Comparison of ENCODE assay signal across 20 cellular contexts in the genomic region with DNA sequence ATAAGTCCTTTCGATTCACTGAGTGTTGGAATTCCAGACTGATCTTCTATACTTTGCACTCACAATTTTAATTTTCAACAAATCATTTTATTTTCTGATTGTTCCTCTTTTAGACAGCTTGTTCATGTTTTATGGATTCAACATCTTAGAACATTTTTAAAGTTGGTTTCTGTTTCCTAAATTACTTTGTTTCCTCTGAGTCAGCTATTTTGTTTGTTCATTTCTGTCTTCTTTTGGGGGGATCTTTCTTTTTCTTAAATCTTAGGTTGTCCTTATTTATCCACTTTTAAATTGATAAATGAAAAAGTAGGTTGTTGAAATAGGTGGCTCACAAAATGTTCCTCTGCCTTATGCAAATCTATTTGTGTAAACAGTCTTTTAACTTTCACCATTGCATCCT.
DNase-seq lines count a peak whose midpoint lies in the region; ATAC-seq, FAIRE-seq and TF ChIP-seq lines count a peak whose summit lies in the region.
"Had no signal": no experiment of that assay in that cellular context is flagged by ENCODE, and none has a peak within 500 bp of the region (broad histone marks: within the 10 kb centered on the region; RNA-seq: fewer than 3 reads in every experiment).

No MANE protein-coding gene starts in this region.

- no peak overlapping the region for H3K4me3 Mint-ChIP-seq in activated T-helper 17 cell treated with anti-CD3 and anti-CD28 coated beads, Interleukin-2, amount 50 U/mL, for 72 hours
- H3K4me3 Mint-ChIP-seq in mesothelial cell of epicardium: no peak overlapping the region
- H3K4me3 Mint-ChIP-seq: CD4-positive, alpha-beta T cell; CD8-positive, alpha-beta T cell had no signal

- H3K36me3 ChIP-seq in HepG2 (replicated peaks in 1 of 2; ENCODE audit: control insufficient read depth in 1 of 2, insufficient read depth in 2 of 2, low read length in 2 of 2): no peaks in the 10 kb centered on the region
- no peaks in the 10 kb centered on the region for H3K36me3 ChIP-seq in right lobe of liver
- H3K36me3 ChIP-seq in IMR-90 (ENCODE audit: control insufficient read depth, insufficient read depth, low read length): no peaks in the 10 kb centered on the region
- H3K36me3 ChIP-seq: BE2C, BLaER1 had no signal

- H3K27me3 ChIP-seq in HepG2 (ENCODE audit: control insufficient read depth in 1 of 2, insufficient read depth in 2 of 2, low read length in 2 of 2) (no peaks in the 10 kb centered on the region), right lobe of liver (no peaks in the 10 kb centered on the region), IMR-90 (ENCODE audit: control insufficient read depth, insufficient read depth, low read length) (no peaks in the 10 kb centered on the region)
- H3K27me3 ChIP-seq: BE2C, BLaER1 had no signal

- CTCF ChIA-PET in HepG2 (lab: Yijun Ruan, JAX; ENCODE audit: low intra/inter-chr PET ratio, low total read pairs) (no interaction called here), IMR-90 (lab: Yijun Ruan, JAX) (no interaction called here)

- WGBS in HepG2 (ENCODE audit: low lambda C conversion rate): 0% methylated on average over 1 of the region's 1 CpG
- 0% methylated on average over 1 of the region's 1 CpG for WGBS in right lobe of liver (ENCODE audit: insufficient coverage, low coverage, low lambda C conversion rate, missing lambda C conversion rate)
- no CpG with 5 or more reads among the region's 1 CpG for WGBS in IMR-90 (ENCODE audit: extremely low coverage in 2 of 2, insufficient read length in 1 of 2), 2 experiments

- TF ChIP-seq POLR2A in HepG2 (IDR thresholded peaks at IDR 0.05; ENCODE audit: insufficient read depth in 1 of 2, low read depth in 2 of 2, low read length in 2 of 2) (no peak), right lobe of liver (IDR thresholded peaks at IDR 0.05) (no peak), IMR-90 (IDR thresholded peaks at IDR 0.05; ENCODE audit: low read depth, low read length) (no peak)

- H4K91ac ChIP-seq in IMR-90 (ENCODE audit: insufficient read depth, low read depth, low read length): no peak overlapping the region

- no peak for TF ChIP-seq RAD21 in HepG2 (CRISPR knock-in tag; IDR thresholded peaks at IDR 0.05)
- TF ChIP-seq RAD21 in IMR-90 (IDR thresholded peaks at IDR 0.05; ENCODE audit: low read length): no peak

- TF ChIP-seq EP300 in HepG2 (IDR thresholded peaks at IDR 0.05; ENCODE audit: low read depth in 2 of 2, low read length in 2 of 2) (no peak), HepG2 (CRISPR knock-in tag; IDR thresholded peaks at IDR 0.05; ENCODE audit: borderline replicate concordance) (no peak)

- H3K4me1 ChIP-seq in HepG2 (ENCODE audit: insufficient read depth, low read length) (no peaks in the 10 kb centered on the region), right lobe of liver (no peaks in the 10 kb centered on the region), IMR-90 (ENCODE audit: control insufficient read depth, insufficient read depth, low read length) (no peaks in the 10 kb centered on the region)
- H3K4me1 ChIP-seq: BE2C, BLaER1, Caco-2 had no signal

- dilution Hi-C loops in IMR-90 (cut with HindIII; ENCODE audit: low sequenced_read_pairs, unreplicated experiment): no loop called here

- no peak overlapping the region for H2BK120ac ChIP-seq in IMR-90 (ENCODE audit: low read depth, low read length)

- no peak for TF ChIP-seq CTCF in HepG2 (CRISPR knock-in tag; IDR thresholded peaks at IDR 0.05)
- TF ChIP-seq CTCF in right lobe of liver (IDR thresholded peaks at IDR 0.05): no peak
- TF ChIP-seq CTCF in IMR-90 (conservative IDR thresholded peaks at IDR 0.05; ENCODE audit: low read depth, low read length): no peak
- TF ChIP-seq CTCF in mesothelial cell of epicardium (IDR thresholded peaks at IDR 0.05; ENCODE audit: unreplicated experiment): no peak

- no peak overlapping the region for H3K4me2 ChIP-seq in HepG2 (ENCODE audit: low read depth, low read length)
- no peak overlapping the region for H3K4me2 ChIP-seq in IMR-90 (ENCODE audit: low read depth, low read length)
- H3K4me2 ChIP-seq: BLaER1 had no signal

- H3K18ac ChIP-seq in IMR-90 (ENCODE audit: low read depth, low read length): no peak overlapping the region

- H4K20me1 ChIP-seq in HepG2 (ENCODE audit: insufficient read depth, low read length): no peaks in the 10 kb centered on the region
- H4K20me1 ChIP-seq in IMR-90 (ENCODE audit: insufficient read depth, low read length): no peaks in the 10 kb centered on the region
- H4K20me1 ChIP-seq: BLaER1 had no signal

- no peak for DNase-seq in HepG2 (ENCODE audit: low spot score)
- no peak for DNase-seq in right lobe of liver
- DNase-seq in IMR-90: no peak
- no peak for DNase-seq in mesothelial cell of epicardium (ENCODE audit: low spot score in 2 of 2, unreplicated experiment in 2 of 2)
- DNase-seq: ACHN; BE2C; Caco-2; Calu3; CD4-positive, alpha-beta T cell; CD8-positive, alpha-beta T cell; DMS79 treated with DMSO at 0.1 percent for 48 hours; GF-D8 had no signal

- H3K79me1 ChIP-seq in IMR-90 (ENCODE audit: low read depth in 1 of 2, low read length in 2 of 2): no peaks in the 10 kb centered on the region

- H3K9ac ChIP-seq in HepG2 (ENCODE audit: insufficient read depth, low read depth, low read length) (no peak overlapping the region), IMR-90 (ENCODE audit: low read depth, low read length) (no peak overlapping the region)
- H3K9ac ChIP-seq: BLaER1 had no signal

- FAIRE-seq in HepG2 (lab: Jason Lieb, UNC): no peak
- FAIRE-seq: D721Med, G401.6, GM12891, GM19239 had no signal

- no peak overlapping the region for H3K4ac ChIP-seq in IMR-90 (ENCODE audit: low read depth, low read length)

- BruUV-seq in HepG2 (replicated peaks; lab: Mats Ljungman, UMichigan): no TSS peak
- no TSS peak for BruUV-seq in IMR-90 (replicated peaks; lab: Mats Ljungman, UMichigan)

- no peak overlapping the region for H2AK9ac ChIP-seq in IMR-90 (replicated peaks; ENCODE audit: low read depth, low read length, poor library complexity)

- no peak overlapping the region for H3K23ac ChIP-seq in IMR-90 (ENCODE audit: low read depth, low read length)

- no peak overlapping the region for H4K5ac ChIP-seq in IMR-90 (ENCODE audit: low read depth, low read length)

- H3K9me3 Mint-ChIP-seq in activated T-helper 17 cell treated with anti-CD3 and anti-CD28 coated beads, Interleukin-2, amount 50 U/mL, for 72 hours: no peaks in the 10 kb centered on the region
- H3K9me3 Mint-ChIP-seq in mesothelial cell of epicardium: peaks cover 13% of the 10 kb centered on the region
- H3K9me3 Mint-ChIP-seq: CD4-positive, alpha-beta T cell; CD8-positive, alpha-beta T cell had no signal

- intact Hi-C loops in HepG2 (cut with micrococcal nuclease; ENCODE audit: unreplicated experiment) (no loop called here), right lobe of liver (cut with DNase I) (no loop called here), IMR-90 (cut with micrococcal nuclease) (no loop called here)

- H3K9me3 ChIP-seq in HepG2 (ENCODE audit: low read length) (no peaks in the 10 kb centered on the region), right lobe of liver (no peaks in the 10 kb centered on the region), IMR-90 (ENCODE audit: control insufficient read depth, insufficient read depth, low read length) (peaks cover 4% of the 10 kb centered on the region)
- H3K9me3 ChIP-seq: BE2C, BLaER1, Caco-2 had no signal

- ATAC-seq in HepG2 (no peak), right lobe of liver (no peak), IMR-90 (ENCODE audit: low read depth) (no peak)
- ATAC-seq in activated T-helper 17 cell treated with anti-CD3 and anti-CD28 coated beads, Interleukin-2, amount 50 U/mL, for 72 hours (replicated peaks): no peak
- ATAC-seq: CD8-positive, alpha-beta T cell had no signal

- no peak overlapping the region for H2BK15ac ChIP-seq in IMR-90 (ENCODE audit: low read depth, low read length)

- no peak overlapping the region for H3K4me3 ChIP-seq in HepG2 (replicated peaks in 1 of 3; ENCODE audit: insufficient read depth in 1 of 3, low read depth in 2 of 3, low read length in 3 of 3)
- no peak overlapping the region for H3K4me3 ChIP-seq in right lobe of liver
- no peak overlapping the region for H3K4me3 ChIP-seq in IMR-90 (ENCODE audit: insufficient read depth, low read depth, low read length)
- H3K4me3 ChIP-seq: BLaER1 had no signal

- in situ Hi-C loops in HepG2 (cut with HindIII; ENCODE audit: extremely low pct_ligation_motif_present, low pct_unique_long_range_greater_than_20kb): no loop called here
- in situ Hi-C loops in IMR-90 (cut with MboI; ENCODE audit: low sequenced_read_pairs): no loop called here

- H3K56ac ChIP-seq in IMR-90 (ENCODE audit: extremely low read depth, insufficient read depth, low read length): no peak overlapping the region

- no peaks in the 10 kb centered on the region for H3K9me1 ChIP-seq in IMR-90 (ENCODE audit: insufficient read depth, low read length)

- H4K8ac ChIP-seq in IMR-90 (ENCODE audit: low read depth in 2 of 2, low read length in 2 of 2): no peak overlapping the region

- H2BK20ac ChIP-seq in IMR-90 (ENCODE audit: low read depth, low read length): no peak overlapping the region

- no peak overlapping the region for H2AFZ ChIP-seq in HepG2 (ENCODE audit: low read length)
- H2AFZ ChIP-seq in IMR-90 (replicated peaks; ENCODE audit: low read length, poor library complexity): no peak overlapping the region

- no peaks in the 10 kb centered on the region for H3K79me2 ChIP-seq in HepG2 (ENCODE audit: insufficient read depth, low read length)

- H3K27ac Mint-ChIP-seq in activated T-helper 17 cell treated with anti-CD3 and anti-CD28 coated beads, Interleukin-2, amount 50 U/mL, for 72 hours: no peak overlapping the region
- H3K27ac Mint-ChIP-seq in mesothelial cell of epicardium: no peak overlapping the region
- H3K27ac Mint-ChIP-seq: CD4-positive, alpha-beta T cell; CD8-positive, alpha-beta T cell had no signal

- H3K36me3 Mint-ChIP-seq in activated T-helper 17 cell treated with anti-CD3 and anti-CD28 coated beads, Interleukin-2, amount 50 U/mL, for 72 hours (ENCODE audit: low read depth): no peaks in the 10 kb centered on the region
- no peaks in the 10 kb centered on the region for H3K36me3 Mint-ChIP-seq in mesothelial cell of epicardium
- H3K36me3 Mint-ChIP-seq: CD8-positive, alpha-beta T cell had no signal

- H2AK5ac ChIP-seq in IMR-90 (ENCODE audit: low read depth, low read length): no peak overlapping the region

- peaks cover 24% of the 10 kb centered on the region for H3K27me3 Mint-ChIP-seq in activated T-helper 17 cell treated with anti-CD3 and anti-CD28 coated beads, Interleukin-2, amount 50 U/mL, for 72 hours
- H3K27me3 Mint-ChIP-seq in mesothelial cell of epicardium (ENCODE audit: low read depth): peaks cover 2% of the 10 kb centered on the region

- POLR2A ChIA-PET in HepG2 (lab: Yijun Ruan, JAX): no interaction called here
- POLR2A ChIA-PET in IMR-90 (lab: Charles Lee; ENCODE audit: unreplicated experiment): no interaction called here

- H2BK5ac ChIP-seq in IMR-90 (ENCODE audit: low read depth, low read length, poor library complexity, severe bottlenecking): no peak overlapping the region

- H3K27ac ChIP-seq in HepG2 (ENCODE audit: extremely low read length, insufficient read depth, low read length) (no peak overlapping the region), right lobe of liver (no peak overlapping the region), IMR-90 (ENCODE audit: insufficient read depth, low read length) (no peak overlapping the region)
- H3K27ac ChIP-seq: 22Rv1, BLaER1, C4-2B had no signal

- H3K14ac ChIP-seq in IMR-90 (replicated peaks; ENCODE audit: low read depth, low read length): no peak overlapping the region

- no peaks in the 10 kb centered on the region for H3K4me1 Mint-ChIP-seq in activated T-helper 17 cell treated with anti-CD3 and anti-CD28 coated beads, Interleukin-2, amount 50 U/mL, for 72 hours
- H3K4me1 Mint-ChIP-seq in mesothelial cell of epicardium: no peaks in the 10 kb centered on the region
